Comparison of ENCODE assay signal across 1 cellular context in the genomic region with DNA sequence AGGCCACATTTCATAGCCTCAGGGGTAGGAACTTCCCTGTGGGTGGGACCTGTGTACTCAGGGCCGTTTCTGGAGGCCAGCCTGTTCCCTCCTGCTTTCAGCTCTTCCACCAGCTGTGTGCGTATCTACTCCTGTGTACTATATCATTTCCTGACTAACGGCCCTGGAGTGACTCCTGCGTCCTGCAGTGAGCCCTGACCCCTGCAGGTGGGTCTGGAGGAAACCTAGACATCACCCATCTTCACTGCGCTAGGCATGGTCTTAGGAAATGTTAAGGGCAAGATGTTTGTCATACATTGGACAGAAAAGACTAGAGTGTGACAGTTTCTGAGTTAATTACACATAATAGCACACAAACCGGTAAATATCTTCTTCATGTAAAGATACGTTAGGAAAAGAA.
TF ChIP-seq lines count a peak whose summit lies in the region.

No MANE protein-coding gene starts in this region.

TF ChIP-seq in WTC11, 78 proteins besides CTCF, POLR2A, EP300 and RAD21 (continued from another document):
- no peak for TF ChIP-seq PRDM15 (CRISPR knock-in tag; IDR thresholded peaks at IDR 0.05)
